Comparison of ENCODE assay signal across 27 cellular contexts in genomic region chr2:30710461-30710860, GRCh38.
"Had no signal": no experiment of that assay in that cellular context is flagged by ENCODE, and none has a peak within 500 bp of the region (broad histone marks: within the 10 kb centered on the region; RNA-seq: fewer than 3 reads in every experiment).

No MANE protein-coding gene starts in this region.

- H3K27ac Mint-ChIP-seq: activated CD4-positive, alpha-beta memory T cell treated with anti-CD3 and anti-CD28 coated beads, Interleukin-2, amount 10 ng/mL, durations not matched to agents 7 days and 5 days; activated naive CD8-positive, alpha-beta T cell treated with anti-CD3 and anti-CD28 coated beads, Interleukin-2, amount 10 ng/mL, durations not matched to agents 7 days and 5 days; T-cell; T-helper 17 cell had no signal

- H3K27me3 Mint-ChIP-seq: activated CD4-positive, alpha-beta memory T cell treated with anti-CD3 and anti-CD28 coated beads, Interleukin-2, amount 10 ng/mL, durations not matched to agents 7 days and 5 days; activated naive CD8-positive, alpha-beta T cell treated with anti-CD3 and anti-CD28 coated beads, Interleukin-2, amount 10 ng/mL, durations not matched to agents 7 days and 5 days; T-helper 17 cell had no signal

- H3K4me1 Mint-ChIP-seq: central memory CD8-positive, alpha-beta T cell had no signal

- ATAC-seq: PC-3, Right ventricle myocardium inferior, SK-N-SH treated with all-trans-retinoic acid at 6 μM for 48 hours, T-cell, T-helper 17 cell had no signal

- DNase-seq: activated CD4-positive, alpha-beta memory T cell treated with anti-CD3 and anti-CD28 coated beads, Interleukin-2, amount 10 ng/mL, durations not matched to agents 7 days and 5 days; activated CD4-positive, alpha-beta T cell treated with anti-CD3 and anti-CD28 coated beads for 1 hour; activated CD4-positive, alpha-beta T cell treated with anti-CD3 and anti-CD28 coated beads for 48 hours; activated CD4-positive, CD25-positive, alpha-beta regulatory T cell; activated gamma-delta T cell; activated naive CD4-positive, alpha-beta T cell treated with Interleukin-2 at 50 U/mL for 16 hours; activated naive CD8-positive, alpha-beta T cell treated with anti-CD3 and anti-CD28 coated beads, Interleukin-2, amount 10 ng/mL, durations not matched to agents 7 days and 5 days; activated T-cell treated with anti-CD3 and anti-CD28 coated beads, Interleukin-2, amount 50 U/mL, for 48 hours; amygdala; MM.1S; MV-4-11; NCI-H1092; NCI-H1436 treated with DMSO at 0.1 percent for 48 hours; NCI-H1694 treated with DMSO at 0.1 percent for 48 hours; NCI-H2029; NCI-H345; NCI-H510A; NCI-H526; NCI-H748 treated with DMSO at 0.1 percent for 48 hours; NK-92 treated with Interleukin-12 subunit alpha and Interleukin-12 subunit beta, amount 100 ng/mL, for 24 hours; PC-3; SIG-M5; T-cell; T-helper 17 cell had no signal

- H3K4me3 Mint-ChIP-seq: activated CD4-positive, alpha-beta memory T cell treated with anti-CD3 and anti-CD28 coated beads, Interleukin-2, amount 10 ng/mL, durations not matched to agents 7 days and 5 days; activated naive CD8-positive, alpha-beta T cell treated with anti-CD3 and anti-CD28 coated beads, Interleukin-2, amount 10 ng/mL, durations not matched to agents 7 days and 5 days; central memory CD8-positive, alpha-beta T cell; T-cell; T-helper 17 cell had no signal

- H3K36me3 Mint-ChIP-seq: activated naive CD8-positive, alpha-beta T cell treated with anti-CD3 and anti-CD28 coated beads, Interleukin-2, amount 10 ng/mL, durations not matched to agents 7 days and 5 days; T-cell had no signal

- H3K9me3 Mint-ChIP-seq: activated CD4-positive, alpha-beta memory T cell treated with anti-CD3 and anti-CD28 coated beads, Interleukin-2, amount 10 ng/mL, durations not matched to agents 7 days and 5 days; activated naive CD8-positive, alpha-beta T cell treated with anti-CD3 and anti-CD28 coated beads, Interleukin-2, amount 10 ng/mL, durations not matched to agents 7 days and 5 days; central memory CD8-positive, alpha-beta T cell; T-cell had no signal
